In genomic region chr7:90624128-90624980, GRCh38 we compare ENCODE assay signal across 14 cellular contexts. TPM values are rescaled to one million over a fixed set of nuclear protein-coding genes. Genes with fewer than 3 reads are reported as not detected.
DNase-seq lines count a peak whose midpoint lies in the region; ATAC-seq and TF ChIP-seq lines count a peak whose summit lies in the region.
"Had no signal": no experiment of that assay in that cellular context is flagged by ENCODE, and none has a peak within 500 bp of the region (broad histone marks: within the 10 kb centered on the region; RNA-seq: fewer than 3 reads in every experiment).

No MANE protein-coding gene starts in this region.

- H3K4me1 Mint-ChIP-seq in WTC11 = peaks cover 91% of the 10 kb centered on the region
- H3K4me1 Mint-ChIP-seq: activated naive CD8-positive, alpha-beta T cell treated with anti-CD3 and anti-CD28 coated beads, Interleukin-2, amount 50 U/mL, for 24 hours had no signal

- no peaks in the 10 kb centered on the region for H3K36me3 ChIP-seq in skeletal muscle satellite cell (ENCODE audit: insufficient read depth, low read length)

- H3K4me1 ChIP-seq in skeletal muscle satellite cell (ENCODE audit: control insufficient read depth, insufficient read depth, low read length) = peaks cover 38% of the 10 kb centered on the region

- H3K27ac Mint-ChIP-seq in WTC11 = peak overlapping the region; percentile 30; the same call in 1 of the 2 replicates
- H3K27ac Mint-ChIP-seq: activated naive CD8-positive, alpha-beta T cell treated with anti-CD3 and anti-CD28 coated beads, Interleukin-2, amount 50 U/mL, for 24 hours; naive thymus-derived CD8-positive, alpha-beta T cell had no signal

- peak overlapping the region; percentile 62 for H3K4me2 ChIP-seq in skeletal muscle satellite cell (ENCODE audit: low read length)

- no peak overlapping the region for H3K4me3 ChIP-seq in skeletal muscle satellite cell (ENCODE audit: low read length)

- H3K9me3 ChIP-seq in skeletal muscle satellite cell (replicated peaks; ENCODE audit: low read length) = no peaks in the 10 kb centered on the region

- H3K27me3 Mint-ChIP-seq in WTC11 (ENCODE audit: low read depth) = peaks cover 15% of the 10 kb centered on the region
- H3K27me3 Mint-ChIP-seq: activated naive CD8-positive, alpha-beta T cell treated with anti-CD3 and anti-CD28 coated beads, Interleukin-2, amount 50 U/mL, for 24 hours; naive thymus-derived CD8-positive, alpha-beta T cell had no signal

- H3K9ac ChIP-seq in skeletal muscle satellite cell (ENCODE audit: low read depth, low read length) = peak overlapping the region; percentile 34

- CTCF ChIA-PET in WTC11 (lab: Charles Lee) = interaction anchor here (0.5 to 3.5 kb wide), 3 partner anchors 30 to 169 kb away, joined by 3 to 23 read pairs (median 5); no protein-coding TSS in a partner anchor

- peak; percentile 70 for DNase-seq in HCEC 1CT
- DNase-seq in WTC11 (ENCODE audit: low spot score) = no peak
- DNase-seq in Right ventricle myocardium superior = no peak
- DNase-seq in ureter (ENCODE audit: low spot score) = no peak
- DNase-seq in NK-92 treated with Interleukin-12 subunit alpha and Interleukin-12 subunit beta, amount 100 ng/mL, for 24 hours (lab: John Stamatoyannopoulos, UW) = no peak
- DNase-seq in NCI-H526 (lab: John Stamatoyannopoulos, UW) = no peak
- no peak for DNase-seq in COR-L47 (lab: John Stamatoyannopoulos, UW)
- DNase-seq: activated CD8-positive, alpha-beta memory T cell treated with anti-CD3 and anti-CD28 coated beads for 24 hours; activated naive CD8-positive, alpha-beta T cell treated with anti-CD3 and anti-CD28 coated beads, Interleukin-2, amount 50 U/mL, for 24 hours; GOT3; naive thymus-derived CD8-positive, alpha-beta T cell; NCI-H1436; SIG-M5 had no signal

- POLR2A ChIA-PET in WTC11 (lab: Charles Lee) = interaction anchor here (0.6 kb wide), 1 partner anchor 21 kb away, joined by 3 read pairs; no protein-coding TSS in a partner anchor

- intact Hi-C loops in Right ventricle myocardium superior (cut with DNase I) = loop anchor here (10.0 kb wide), 1 partner anchor 170 kb away; no protein-coding TSS in a partner anchor

- TF ChIP-seq CTCF in WTC11 (IDR thresholded peaks at IDR 0.05) = no peak

- no peak overlapping the region; the same call in 1 of the 2 replicates for H3K4me3 Mint-ChIP-seq in WTC11
- H3K4me3 Mint-ChIP-seq: activated naive CD8-positive, alpha-beta T cell treated with anti-CD3 and anti-CD28 coated beads, Interleukin-2, amount 50 U/mL, for 24 hours; naive thymus-derived CD8-positive, alpha-beta T cell had no signal

- ATAC-seq in WTC11 (no peak), Right ventricle myocardium superior (ENCODE audit: poor library complexity) (peak; percentile 20)
- ATAC-seq: activated naive CD8-positive, alpha-beta T cell treated with anti-CD3 and anti-CD28 coated beads, Interleukin-2, amount 50 U/mL, for 24 hours; naive thymus-derived CD8-positive, alpha-beta T cell had no signal

- H3K9me3 Mint-ChIP-seq in WTC11 = no peaks in the 10 kb centered on the region
- H3K9me3 Mint-ChIP-seq: activated naive CD8-positive, alpha-beta T cell treated with anti-CD3 and anti-CD28 coated beads, Interleukin-2, amount 50 U/mL, for 24 hours; naive thymus-derived CD8-positive, alpha-beta T cell had no signal

- H3K27me3 ChIP-seq in skeletal muscle satellite cell (ENCODE audit: control insufficient read depth, insufficient read depth, low read length) = no peaks in the 10 kb centered on the region

- H3K36me3 Mint-ChIP-seq in WTC11 = no peaks in the 10 kb centered on the region
- H3K36me3 Mint-ChIP-seq: naive thymus-derived CD8-positive, alpha-beta T cell had no signal

TF ChIP-seq in WTC11, 78 proteins besides CTCF, POLR2A, EP300 and RAD21:
- no peak for TF ChIP-seq FOXP4 (CRISPR knock-in tag; IDR thresholded peaks at IDR 0.05)
- TF ChIP-seq, protein P1, sequence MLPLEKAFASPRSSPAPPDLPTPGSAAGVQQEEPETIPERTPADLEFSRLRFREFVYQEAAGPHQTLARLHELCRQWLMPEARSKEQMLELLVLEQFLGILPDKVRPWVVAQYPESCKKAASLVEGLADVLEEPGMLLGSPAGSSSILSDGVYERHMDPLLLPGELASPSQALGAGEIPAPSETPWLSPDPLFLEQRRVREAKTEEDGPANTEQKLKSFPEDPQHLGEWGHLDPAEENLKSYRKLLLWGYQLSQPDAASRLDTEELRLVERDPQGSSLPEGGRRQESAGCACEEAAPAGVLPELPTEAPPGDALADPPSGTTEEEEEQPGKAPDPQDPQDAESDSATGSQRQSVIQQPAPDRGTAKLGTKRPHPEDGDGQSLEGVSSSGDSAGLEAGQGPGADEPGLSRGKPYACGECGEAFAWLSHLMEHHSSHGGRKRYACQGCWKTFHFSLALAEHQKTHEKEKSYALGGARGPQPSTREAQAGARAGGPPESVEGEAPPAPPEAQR (CRISPR knock-in tag; IDR thresholded peaks at IDR 0.05) = no peak
- no peak for TF ChIP-seq SMAD4 (CRISPR knock-in tag; IDR thresholded peaks at IDR 0.05)
- TF ChIP-seq, protein P2, sequence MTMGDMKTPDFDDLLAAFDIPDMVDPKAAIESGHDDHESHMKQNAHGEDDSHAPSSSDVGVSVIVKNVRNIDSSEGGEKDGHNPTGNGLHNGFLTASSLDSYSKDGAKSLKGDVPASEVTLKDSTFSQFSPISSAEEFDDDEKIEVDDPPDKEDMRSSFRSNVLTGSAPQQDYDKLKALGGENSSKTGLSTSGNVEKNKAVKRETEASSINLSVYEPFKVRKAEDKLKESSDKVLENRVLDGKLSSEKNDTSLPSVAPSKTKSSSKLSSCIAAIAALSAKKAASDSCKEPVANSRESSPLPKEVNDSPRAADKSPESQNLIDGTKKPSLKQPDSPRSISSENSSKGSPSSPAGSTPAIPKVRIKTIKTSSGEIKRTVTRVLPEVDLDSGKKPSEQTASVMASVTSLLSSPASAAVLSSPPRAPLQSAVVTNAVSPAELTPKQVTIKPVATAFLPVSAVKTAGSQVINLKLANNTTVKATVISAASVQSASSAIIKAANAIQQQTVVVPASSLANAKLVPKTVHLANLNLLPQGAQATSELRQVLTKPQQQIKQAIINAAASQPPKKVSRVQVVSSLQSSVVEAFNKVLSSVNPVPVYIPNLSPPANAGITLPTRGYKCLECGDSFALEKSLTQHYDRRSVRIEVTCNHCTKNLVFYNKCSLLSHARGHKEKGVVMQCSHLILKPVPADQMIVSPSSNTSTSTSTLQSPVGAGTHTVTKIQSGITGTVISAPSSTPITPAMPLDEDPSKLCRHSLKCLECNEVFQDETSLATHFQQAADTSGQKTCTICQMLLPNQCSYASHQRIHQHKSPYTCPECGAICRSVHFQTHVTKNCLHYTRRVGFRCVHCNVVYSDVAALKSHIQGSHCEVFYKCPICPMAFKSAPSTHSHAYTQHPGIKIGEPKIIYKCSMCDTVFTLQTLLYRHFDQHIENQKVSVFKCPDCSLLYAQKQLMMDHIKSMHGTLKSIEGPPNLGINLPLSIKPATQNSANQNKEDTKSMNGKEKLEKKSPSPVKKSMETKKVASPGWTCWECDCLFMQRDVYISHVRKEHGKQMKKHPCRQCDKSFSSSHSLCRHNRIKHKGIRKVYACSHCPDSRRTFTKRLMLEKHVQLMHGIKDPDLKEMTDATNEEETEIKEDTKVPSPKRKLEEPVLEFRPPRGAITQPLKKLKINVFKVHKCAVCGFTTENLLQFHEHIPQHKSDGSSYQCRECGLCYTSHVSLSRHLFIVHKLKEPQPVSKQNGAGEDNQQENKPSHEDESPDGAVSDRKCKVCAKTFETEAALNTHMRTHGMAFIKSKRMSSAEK (CRISPR knock-in tag; IDR thresholded peaks at IDR 0.05; ENCODE audit: borderline replicate concordance) = no peak
TF ChIP-seq in WTC11: peak in this region for 0.

RNA-seq across cellular contexts. Expression of gene CDK14, which starts 28.2 kb away (rescaled TPM):
- total RNA-seq in WTC11 (2021) (35.0 to 57.9 TPM (median 38.3 TPM) in 3 replicates), Right ventricle myocardium superior (24.2 TPM), ureter (23.5 TPM)
- total RNA-seq in skeletal muscle satellite cell (2012; rRNA removed) = 22.6 and 25.1 TPM in 2 replicates
